Comparison of ENCODE assay signal across 8 cellular contexts in the genomic region with DNA sequence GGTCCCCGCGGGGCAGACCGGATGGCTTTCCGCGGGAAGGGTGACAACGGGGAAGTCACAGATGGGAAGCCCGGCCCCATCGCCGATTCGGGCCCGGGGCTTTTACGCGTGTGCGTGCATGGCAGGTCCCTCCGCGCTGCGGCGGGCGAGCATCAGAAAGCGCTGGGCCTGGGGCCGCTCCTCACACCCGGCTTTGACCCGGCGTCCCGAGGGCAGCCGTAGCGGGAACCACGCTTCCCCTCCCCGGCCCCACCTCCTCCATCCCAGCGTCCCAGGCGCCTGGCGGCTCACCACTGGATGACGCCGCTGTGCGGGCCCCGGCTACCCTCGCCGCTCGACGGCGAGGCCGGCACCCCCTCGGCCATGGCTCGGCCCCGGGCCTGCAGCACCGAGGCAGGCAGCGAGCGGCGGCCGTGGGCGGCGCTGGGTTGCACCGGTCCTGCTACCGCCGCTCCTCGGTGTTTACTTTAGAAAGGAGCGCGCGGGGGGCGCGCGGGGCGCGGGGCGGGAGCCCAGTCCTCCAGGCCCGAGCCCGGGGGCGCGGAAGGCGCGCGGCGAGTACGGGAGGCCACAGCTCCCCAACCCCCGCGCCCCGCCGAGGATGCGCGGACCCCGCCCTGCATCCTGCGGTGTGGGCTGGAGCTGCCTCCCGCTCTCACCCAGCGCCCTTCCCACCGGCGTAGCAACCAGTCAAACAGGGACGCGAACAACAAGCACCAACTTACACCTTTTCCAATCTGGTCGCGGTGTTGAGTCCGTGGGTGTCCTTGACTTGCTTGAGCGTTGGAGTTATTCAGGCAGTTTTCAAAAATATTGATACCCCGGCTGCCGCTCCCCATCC. TPM values are rescaled to one million over a fixed set of nuclear protein-coding genes. Genes with fewer than 3 reads are reported as not detected.
A peak's percentile ranks its signal among the peaks of the same experiment; 100 is the strongest.
DNase-seq lines count a peak whose midpoint lies in the region; ATAC-seq, FAIRE-seq and TF ChIP-seq lines count a peak whose summit lies in the region.

No MANE protein-coding gene starts in this region.

- TF ChIP-seq CTCF in AG09309 (IDR thresholded peaks at IDR 0.05; ENCODE audit: control insufficient read depth, insufficient read depth, low read depth, low read length, missing control alignments), result no peak
- no peak for TF ChIP-seq CTCF in activated CD8-positive, alpha-beta T cell treated with anti-CD3 and anti-CD28 coated beads for 36 hours (IDR thresholded peaks at IDR 0.05)
- no peak for TF ChIP-seq CTCF in epithelial cell of proximal tubule (conservative IDR thresholded peaks at IDR 0.05; ENCODE audit: low read depth, low read length)
- no peak for TF ChIP-seq CTCF in mucosa of descending colon (IDR thresholded peaks at IDR 0.05)

- no peaks in the 10 kb centered on the region for H3K36me3 Mint-ChIP-seq in activated CD8-positive, alpha-beta T cell treated with anti-CD3 and anti-CD28 coated beads for 36 hours (ENCODE audit: low read depth)

- H3K4me3 ChIP-seq in AG09309 (ENCODE audit: control insufficient read depth, low read depth, low read length) (peak overlapping the region; percentile 74), epithelial cell of proximal tubule (ENCODE audit: low read depth, low read length) (peak overlapping the region; percentile 58), mucosa of descending colon (no peak overlapping the region)

- no peaks in the 10 kb centered on the region for H3K4me1 ChIP-seq in mucosa of descending colon (ENCODE audit: low read depth)

- peak overlapping the region; percentile 77 for H3K4me3 Mint-ChIP-seq in activated CD8-positive, alpha-beta T cell treated with anti-CD3 and anti-CD28 coated beads for 36 hours

- intact Hi-C loops in activated CD8-positive, alpha-beta T cell treated with anti-CD3 and anti-CD28 coated beads for 36 hours (cut with micrococcal nuclease), result no loop called here
- intact Hi-C loops in mucosa of descending colon (cut with DNase I, micrococcal nuclease), result no loop called here

- H3K9me3 ChIP-seq in mucosa of descending colon, result no peaks in the 10 kb centered on the region

- no peaks in the 10 kb centered on the region for H3K9me3 Mint-ChIP-seq in activated CD8-positive, alpha-beta T cell treated with anti-CD3 and anti-CD28 coated beads for 36 hours

- no peaks in the 10 kb centered on the region for H3K36me3 ChIP-seq in mucosa of descending colon (ENCODE audit: low read depth)

- H3K27ac Mint-ChIP-seq in activated CD8-positive, alpha-beta T cell treated with anti-CD3 and anti-CD28 coated beads for 36 hours, result peak overlapping the region; percentile 64

- peaks cover 11% of the 10 kb centered on the region for H3K4me1 Mint-ChIP-seq in activated CD8-positive, alpha-beta T cell treated with anti-CD3 and anti-CD28 coated beads for 36 hours (ENCODE audit: low read depth)

- no peak for FAIRE-seq in RCC 7860 (lab: Jason Lieb, UNC)

- POLR2A ChIA-PET in activated CD8-positive, alpha-beta T cell treated with anti-CD3 and anti-CD28 coated beads for 36 hours (lab: Charles Lee), result interaction anchor here (1.0 to 1.4 kb wide), 5 partner anchors 11 to 530 kb away, joined by 3 to 4 read pairs (median 3); no protein-coding TSS in a partner anchor

- ATAC-seq in activated CD8-positive, alpha-beta T cell treated with anti-CD3 and anti-CD28 coated beads for 36 hours, result peak; percentile 45
- ATAC-seq in mucosa of descending colon (peak; percentile 68), GM21526 (IDR thresholded peaks at IDR 0.05; ENCODE audit: low FRiP score, unreplicated experiment) (no peak)
- peak; percentile 57 for ATAC-seq in stimulated activated naive CD8-positive, alpha-beta T cell treated with anti-CD3 and anti-CD28 coated beads, Interleukin-15, Interleukin-2, amounts not matched to agents 100 U/mL and 50 U/mL, for 24 hours

- DNase-seq in AG09309 (ENCODE audit: low read depth) (no peak), HuH-7 (ENCODE audit: low spot score) (peak; percentile 79), epithelial cell of proximal tubule (ENCODE audit: low read depth) (no peak), mucosa of descending colon (peak; percentile 16 to 58 (median 40)), RCC 7860 (ENCODE audit: low spot score) (no peak)
- DNase-seq in activated CD8-positive, alpha-beta T cell treated with anti-CD3 and anti-CD28 coated beads for 36 hours, result peak; percentile 58
- peak; percentile 57 for DNase-seq in stimulated activated naive CD8-positive, alpha-beta T cell treated with anti-CD3 and anti-CD28 coated beads, Interleukin-15, Interleukin-2, amounts not matched to agents 100 U/mL and 50 U/mL, for 24 hours

- H3K27me3 Mint-ChIP-seq in activated CD8-positive, alpha-beta T cell treated with anti-CD3 and anti-CD28 coated beads for 36 hours, result peaks cover 8% of the 10 kb centered on the region

- CTCF ChIA-PET in activated CD8-positive, alpha-beta T cell treated with anti-CD3 and anti-CD28 coated beads for 36 hours (lab: Charles Lee), result interaction anchor here (1.0 to 2.9 kb wide), 6 partner anchors 55 to 357 kb away, joined by 3 to 10 read pairs (median 6); no protein-coding TSS in a partner anchor

RNA-seq across cellular contexts. Expression of gene RFX8, which starts 0.8 kb away (rescaled TPM):
- under 1 TPM in 1 of 2 experiments, not detected in 1; 0.18 TPM for total RNA-seq in activated CD8-positive, alpha-beta T cell treated with anti-CD3 and anti-CD28 coated beads for 36 hours
- total RNA-seq in epithelial cell of proximal tubule (not detected in 2 replicates), mucosa of descending colon (not detected)

Comparison
In these comparisons a context has a peak if more than half of its experiments do, and no peak if none do; other contexts are left out.
1. DNase-seq: peak in HuH-7 (single experiment), activated CD8-positive, alpha-beta T cell treated with anti-CD3 and anti-CD28 coated beads for 36 hours (single experiment), mucosa of descending colon (3 of 3) and stimulated activated naive CD8-positive, alpha-beta T cell treated with anti-CD3 and anti-CD28 coated beads, Interleukin-15, Interleukin-2, amounts not matched to agents 100 U/mL and 50 U/mL, for 24 hours (single experiment); none in AG09309 (single experiment), epithelial cell of proximal tubule (single experiment) and RCC 7860 (single experiment).